Comparison of ENCODE assay signal across 11 cellular contexts in the genomic region with DNA sequence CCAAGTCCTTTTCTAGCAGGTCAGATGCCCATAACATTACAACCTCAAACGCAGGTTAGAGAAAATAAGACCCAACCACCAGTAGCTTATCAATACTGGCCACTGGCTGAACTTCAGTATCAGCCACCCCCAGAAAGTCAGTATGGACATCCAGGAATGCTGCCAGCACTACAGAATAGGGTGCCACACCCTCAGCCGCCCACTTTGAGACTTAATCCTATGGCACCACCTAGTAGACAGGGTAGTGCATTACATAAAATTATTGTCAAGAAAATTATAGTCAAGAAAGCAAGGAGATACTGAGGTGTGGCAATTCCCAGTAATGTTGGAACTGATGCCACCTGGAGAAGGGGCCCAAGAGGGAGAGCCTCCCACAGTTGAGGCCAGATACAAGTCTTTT. TPM values are rescaled to one million over a fixed set of nuclear protein-coding genes. Genes with fewer than 3 reads are reported as not detected.
DNase-seq lines count a peak whose midpoint lies in the region; ATAC-seq, FAIRE-seq and TF ChIP-seq lines count a peak whose summit lies in the region.
"Had no signal": no experiment of that assay in that cellular context is flagged by ENCODE, and none has a peak within 500 bp of the region (broad histone marks: within the 10 kb centered on the region; RNA-seq: fewer than 3 reads in every experiment).

No MANE protein-coding gene starts in this region.

- H3K27ac Mint-ChIP-seq in activated naive CD4-positive, alpha-beta T cell treated with anti-CD3 and anti-CD28 coated beads, Interleukin-2, amount 10 ng/mL, durations not matched to agents 7 days and 5 days: no peak overlapping the region
- H3K27ac Mint-ChIP-seq: stimulated activated naive B cell treated with anti-CD40 and anti-IgM and Interleukin-4, amounts not matched to agents 10 μg/mL and 1 μg/mL and 100 μg/mL, for 72 hours had no signal

- POLR2A ChIA-PET in A549 (lab: Yijun Ruan, JAX): no interaction called here

- ATAC-seq in A549: peak; percentile 50 to 66; a peak in 4 of 6 replicates
- ATAC-seq in GM18498 (IDR thresholded peaks at IDR 0.05; ENCODE audit: unreplicated experiment): peak; percentile 45
- ATAC-seq in GM18517 (IDR thresholded peaks at IDR 0.05; ENCODE audit: unreplicated experiment): no peak
- ATAC-seq: stimulated activated naive B cell treated with anti-CD40 and anti-IgM and Interleukin-4, amounts not matched to agents 10 μg/mL and 1 μg/mL and 100 μg/mL, for 72 hours had no signal

- no peaks in the 10 kb centered on the region for H3K9me3 ChIP-seq in A549

- no peak overlapping the region for H3K4me3 ChIP-seq in A549

- no peaks in the 10 kb centered on the region for H3K36me3 Mint-ChIP-seq in activated naive CD4-positive, alpha-beta T cell treated with anti-CD3 and anti-CD28 coated beads, Interleukin-2, amount 10 ng/mL, durations not matched to agents 7 days and 5 days
- H3K36me3 Mint-ChIP-seq: stimulated activated naive B cell treated with anti-CD40 and anti-IgM and Interleukin-4, amounts not matched to agents 10 μg/mL and 1 μg/mL and 100 μg/mL, for 72 hours had no signal

- peak in 1 of 2 experiments; percentile 17 for DNase-seq in A549 (ENCODE audit: low read depth in 1 of 2, low spot score in 1 of 2)
- peak; percentile 9 to 64 for DNase-seq in NCI-H526 (lab: John Stamatoyannopoulos, UW)
- DNase-seq in activated naive CD4-positive, alpha-beta T cell (lab: John Stamatoyannopoulos, UW): no peak
- no peak for DNase-seq in activated naive CD4-positive, alpha-beta T cell treated with anti-CD3 and anti-CD28 coated beads, Interleukin-2, amount 10 ng/mL, durations not matched to agents 7 days and 5 days
- DNase-seq in cortex of kidney (lab: John Stamatoyannopoulos, UW): no peak
- DNase-seq: stimulated activated naive B cell treated with anti-CD40 and anti-IgM and Interleukin-4, amounts not matched to agents 10 μg/mL and 1 μg/mL and 100 μg/mL, for 72 hours had no signal

- 36% methylated on average over 1 of the region's 2 CpGs for WGBS in A549 (ENCODE audit: missing lambda C conversion rate)

- peak; percentile 29 to 46; a peak in 2 of 5 replicates for TF ChIP-seq RAD21 in A549 (conservative IDR thresholded peaks at IDR 0.05 in 1 of 2, IDR thresholded peaks at IDR 0.05 in 1 of 2)

- H3K4me1 ChIP-seq in A549: no peaks in the 10 kb centered on the region

- no peak overlapping the region for H3K4me3 Mint-ChIP-seq in activated naive CD4-positive, alpha-beta T cell treated with anti-CD3 and anti-CD28 coated beads, Interleukin-2, amount 10 ng/mL, durations not matched to agents 7 days and 5 days
- H3K4me3 Mint-ChIP-seq: stimulated activated naive B cell treated with anti-CD40 and anti-IgM and Interleukin-4, amounts not matched to agents 10 μg/mL and 1 μg/mL and 100 μg/mL, for 72 hours had no signal

- FAIRE-seq in A549 (lab: Jason Lieb, UNC): no peak
- FAIRE-seq: islet of Langerhans, RCC 7860 had no signal

- TF ChIP-seq POLR2A in A549 (IDR thresholded peaks at IDR 0.05; ENCODE audit: low read length): no peak

- H3K9me3 Mint-ChIP-seq in activated naive CD4-positive, alpha-beta T cell treated with anti-CD3 and anti-CD28 coated beads, Interleukin-2, amount 10 ng/mL, durations not matched to agents 7 days and 5 days: no peaks in the 10 kb centered on the region
- H3K9me3 Mint-ChIP-seq: stimulated activated naive B cell treated with anti-CD40 and anti-IgM and Interleukin-4, amounts not matched to agents 10 μg/mL and 1 μg/mL and 100 μg/mL, for 72 hours had no signal

- CTCF ChIA-PET in A549 (lab: Yijun Ruan, JAX): interaction anchor here (1.3 kb wide), 1 partner anchor 233 kb away, joined by 3 read pairs; no protein-coding TSS in a partner anchor
- CTCF ChIA-PET in activated naive CD4-positive, alpha-beta T cell treated with anti-CD3 and anti-CD28 coated beads, Interleukin-2, amount 10 ng/mL, durations not matched to agents 7 days and 5 days (lab: Charles Lee): no interaction called here

- TF ChIP-seq CTCF in A549 (IDR thresholded peaks at IDR 0.05): peak; percentile 18; the same call in 1 of the 3 replicates

- TF ChIP-seq EP300 in A549 (IDR thresholded peaks at IDR 0.05): no peak

- H3K4me1 Mint-ChIP-seq in activated naive CD4-positive, alpha-beta T cell treated with anti-CD3 and anti-CD28 coated beads, Interleukin-2, amount 10 ng/mL, durations not matched to agents 7 days and 5 days: no peaks in the 10 kb centered on the region
- H3K4me1 Mint-ChIP-seq: stimulated activated naive B cell treated with anti-CD40 and anti-IgM and Interleukin-4, amounts not matched to agents 10 μg/mL and 1 μg/mL and 100 μg/mL, for 72 hours had no signal

- H3K27ac ChIP-seq in A549 (no peak overlapping the region), cingulate gyrus (ENCODE audit: low read depth, low read length) (peak overlapping the region; percentile 49)

- no peak overlapping the region for H3K4me2 ChIP-seq in A549

- H3K27me3 Mint-ChIP-seq in activated naive CD4-positive, alpha-beta T cell treated with anti-CD3 and anti-CD28 coated beads, Interleukin-2, amount 10 ng/mL, durations not matched to agents 7 days and 5 days: peaks cover 15% of the 10 kb centered on the region

TF ChIP-seq in A549, 52 proteins besides CTCF, POLR2A, EP300 and RAD21:
- TF ChIP-seq NR3C1 (IDR thresholded peaks at IDR 0.05) (no peak), SMC3 (IDR thresholded peaks at IDR 0.05) (0 out of 3 replicates have a peak, but pooled peaks have one; percentile 12)

RNA-seq across cellular contexts. Expression of a gene that starts 19.9 kb away (rescaled TPM):
- polyA plus RNA-seq in A549 (2011; rRNA removed) (not detected in 2 replicates), A549 (2017; fragmentation: RNase III; extraction: RNeasy Plus Mini Kit Qiagen cat#74134 plus additional on column Dnase treatment) (not detected in 3 replicates)
- polyA plus RNA-seq in A549 (2012; cell fraction: cytosol; rRNA removed): not detected in 2 replicates
- not detected in 2 replicates for polyA plus RNA-seq in A549 (2012; cell fraction: nucleus; rRNA removed)
- not detected in 2 replicates for polyA minus RNA-seq in A549 (2011; rRNA and poly(A)+ RNA removed)

RNA-seq across cellular contexts. Expression of a gene that starts 34.5 kb away (rescaled TPM):
- not detected in 2 replicates for polyA plus RNA-seq in A549 (2011; rRNA removed)
- polyA plus RNA-seq in A549 (2012; cell fraction: cytosol; rRNA removed): not detected in 2 replicates
- not detected in 2 replicates for polyA plus RNA-seq in A549 (2012; cell fraction: nucleus; rRNA removed)
- not detected in 3 replicates for polyA plus RNA-seq in A549 (2017; fragmentation: RNase III; extraction: RNeasy Plus Mini Kit Qiagen cat#74134 plus additional on column Dnase treatment)
- not detected in 2 replicates for polyA minus RNA-seq in A549 (2011; rRNA and poly(A)+ RNA removed)

RNA-seq across cellular contexts. Expression of a gene that starts 56.3 kb away (rescaled TPM):
- polyA plus RNA-seq in A549 (2011; rRNA removed) (not detected in 2 replicates), A549 (2017; fragmentation: RNase III; extraction: RNeasy Plus Mini Kit Qiagen cat#74134 plus additional on column Dnase treatment) (not detected in 3 replicates)
- not detected in 2 replicates for polyA plus RNA-seq in A549 (2012; cell fraction: cytosol; rRNA removed)
- polyA plus RNA-seq in A549 (2012; cell fraction: nucleus; rRNA removed): not detected in 2 replicates
- not detected in 2 replicates for polyA minus RNA-seq in A549 (2011; rRNA and poly(A)+ RNA removed)

Comparison
In these comparisons a context has a peak if more than half of its experiments do, and no peak if none do; other contexts are left out.
1. DNase-seq: peak in NCI-H526 (2 of 2); none in activated naive CD4-positive, alpha-beta T cell (0 of 4), activated naive CD4-positive, alpha-beta T cell treated with anti-CD3 and anti-CD28 coated beads, Interleukin-2, amount 10 ng/mL, durations not matched to agents 7 days and 5 days (single experiment) and cortex of kidney (single experiment).